Comparison of ENCODE assay signal across 8 cellular contexts in genomic region chr6:26205625-26206574, GRCh38.
DNase-seq lines count a peak whose midpoint lies in the region; ATAC-seq and TF ChIP-seq lines count a peak whose summit lies in the region.

No MANE protein-coding gene starts in this region.

- no peaks in the 10 kb centered on the region for H3K9me2 ChIP-seq in OCI-LY1 (ENCODE audit: low read depth, low read length)

- H3K4me3 Mint-ChIP-seq in HFFc6: no peak overlapping the region
- no peak overlapping the region for H3K4me3 Mint-ChIP-seq in activated naive CD8-positive, alpha-beta T cell treated with anti-CD3 and anti-CD28 coated beads, Interleukin-2, amount 50 U/mL, for 24 hours

- peak overlapping the region; percentile 62 for H2AK5ac ChIP-seq in mesenchymal stem cell (ENCODE audit: low read length, severe bottlenecking)

- H2AFZ ChIP-seq in OCI-LY1 (ENCODE audit: low read length) (no peak overlapping the region), mesenchymal stem cell (ENCODE audit: low read depth, low read length) (no peak overlapping the region)

- H3K27ac ChIP-seq in OCI-LY1 (ENCODE audit: low read depth, low read length, poor library complexity, severe bottlenecking) (peak overlapping the region; percentile 99), mesenchymal stem cell (ENCODE audit: low read length, poor library complexity, severe bottlenecking) (peak overlapping the region; percentile 94)
- H3K27ac ChIP-seq in effector memory CD4-positive, alpha-beta T cell (ENCODE audit: insufficient read depth, low read length, poor library complexity, severe bottlenecking): peak overlapping the region; percentile 88

- H3K36me3 ChIP-seq in OCI-LY1 (ENCODE audit: insufficient read depth, low read length) (no peaks in the 10 kb centered on the region), mesenchymal stem cell (ENCODE audit: control insufficient read depth in 1 of 2, insufficient read depth in 2 of 2, low read depth in 1 of 2, low read length in 2 of 2) (no peaks in the 10 kb centered on the region)
- H3K36me3 ChIP-seq in effector memory CD4-positive, alpha-beta T cell (ENCODE audit: control insufficient read depth, insufficient read depth, low read length): no peaks in the 10 kb centered on the region

- TF ChIP-seq CTCF in HFFc6 (IDR thresholded peaks at IDR 0.05) (no peak), OCI-LY1 (IDR thresholded peaks at IDR 0.05; ENCODE audit: low read length) (no peak)

- H3K4me3 ChIP-seq in OCI-LY1 (ENCODE audit: low read depth, low read length, poor library complexity, severe bottlenecking) (peak overlapping the region; percentile 72), mesenchymal stem cell (ENCODE audit: insufficient read depth in 1 of 2, low read depth in 1 of 2, low read length in 2 of 2) (peak overlapping the region; percentile 48 to 85)
- H3K4me3 ChIP-seq in effector memory CD4-positive, alpha-beta T cell (ENCODE audit: insufficient read depth, low read depth, low read length, poor library complexity, severe bottlenecking): peak overlapping the region; percentile 55

- H3K79me2 ChIP-seq in OCI-LY1 (ENCODE audit: insufficient read depth, low read length): no peaks in the 10 kb centered on the region

- H2BK120ac ChIP-seq in mesenchymal stem cell (ENCODE audit: low read depth, low read length): peak overlapping the region; percentile 34

- H3K27me3 ChIP-seq in OCI-LY1 (ENCODE audit: insufficient read depth, low read length) (no peaks in the 10 kb centered on the region), mesenchymal stem cell (ENCODE audit: control insufficient read depth in 1 of 2, insufficient read depth in 1 of 2, low read length in 2 of 2) (peaks cover 0 to 26% of the 10 kb centered on the region in 2 experiments)
- H3K27me3 ChIP-seq in effector memory CD4-positive, alpha-beta T cell (replicated peaks; ENCODE audit: control insufficient read depth, insufficient read depth, low read length, poor library complexity, severe bottlenecking): no peaks in the 10 kb centered on the region

- H3K27me3 Mint-ChIP-seq in HFFc6 (ENCODE audit: insufficient read depth): peaks cover 12% of the 10 kb centered on the region
- no peaks in the 10 kb centered on the region for H3K27me3 Mint-ChIP-seq in activated naive CD8-positive, alpha-beta T cell treated with anti-CD3 and anti-CD28 coated beads, Interleukin-2, amount 50 U/mL, for 24 hours

- H3K4me2 ChIP-seq in OCI-LY1 (ENCODE audit: low read length): peak overlapping the region; percentile 92
- peak overlapping the region; percentile 93 for H3K4me2 ChIP-seq in mesenchymal stem cell (ENCODE audit: low read length, poor library complexity, severe bottlenecking)

- H3K27ac Mint-ChIP-seq in HFFc6: no peak overlapping the region
- H3K27ac Mint-ChIP-seq in activated naive CD8-positive, alpha-beta T cell treated with anti-CD3 and anti-CD28 coated beads, Interleukin-2, amount 50 U/mL, for 24 hours: no peak overlapping the region

- peaks cover 19% of the 10 kb centered on the region for H3K4me1 Mint-ChIP-seq in HFFc6 (ENCODE audit: low read depth)
- peaks cover 23% of the 10 kb centered on the region for H3K4me1 Mint-ChIP-seq in activated naive CD8-positive, alpha-beta T cell treated with anti-CD3 and anti-CD28 coated beads, Interleukin-2, amount 50 U/mL, for 24 hours

- peak overlapping the region; percentile 70 for H2BK5ac ChIP-seq in mesenchymal stem cell (ENCODE audit: low read depth, low read length, poor library complexity, severe bottlenecking)

- peaks cover 16% of the 10 kb centered on the region; the same call in 1 of the 2 replicates for H3F3A ChIP-seq in OCI-LY1 (ENCODE audit: insufficient read depth, low read length)

- no peaks in the 10 kb centered on the region; the same call in 1 of the 2 replicates for H3K36me3 Mint-ChIP-seq in HFFc6 (ENCODE audit: low read depth)
- peaks cover 5% of the 10 kb centered on the region for H3K36me3 Mint-ChIP-seq in activated naive CD8-positive, alpha-beta T cell treated with anti-CD3 and anti-CD28 coated beads, Interleukin-2, amount 50 U/mL, for 24 hours (ENCODE audit: low read depth)

- WGBS in mesenchymal stem cell: 7% methylated on average over 12 of the region's 18 CpGs

- peak overlapping the region; percentile 69 for H2BK15ac ChIP-seq in mesenchymal stem cell (ENCODE audit: low read depth, poor library complexity, severe bottlenecking)

- H4K20me1 ChIP-seq in OCI-LY1 (ENCODE audit: insufficient read depth, low read length): no peaks in the 10 kb centered on the region

- no peaks in the 10 kb centered on the region for H3K9me3 ChIP-seq in OCI-LY1 (ENCODE audit: low read length)
- H3K9me3 ChIP-seq in effector memory CD4-positive, alpha-beta T cell (ENCODE audit: control insufficient read depth, low read length): no peaks in the 10 kb centered on the region
- no peaks in the 10 kb centered on the region for H3K9me3 ChIP-seq in mesenchymal stem cell (ENCODE audit: control insufficient read depth, low read length)

- peak overlapping the region; percentile 86 for H4K8ac ChIP-seq in mesenchymal stem cell (ENCODE audit: low read length)

- peak overlapping the region; percentile 92 for H4K91ac ChIP-seq in mesenchymal stem cell (ENCODE audit: low read length)

- peak overlapping the region; percentile 81 for H3K9ac ChIP-seq in OCI-LY1 (ENCODE audit: low read length)
- H3K9ac ChIP-seq in mesenchymal stem cell (ENCODE audit: low read length): peak overlapping the region; percentile 93

- ATAC-seq in GM19455 (IDR thresholded peaks at IDR 0.05; ENCODE audit: unreplicated experiment): no peak
- ATAC-seq in activated naive CD8-positive, alpha-beta T cell treated with anti-CD3 and anti-CD28 coated beads, Interleukin-2, amount 50 U/mL, for 24 hours: no peak

- peak overlapping the region; percentile 73 to 78 for H3K18ac ChIP-seq in mesenchymal stem cell (ENCODE audit: low read depth in 1 of 2, low read length in 2 of 2)

- peak overlapping the region; percentile 81 to 94 for H3K4ac ChIP-seq in mesenchymal stem cell (ENCODE audit: low read depth in 1 of 2, low read length in 2 of 2)

- H3K4me1 ChIP-seq in OCI-LY1 (ENCODE audit: insufficient read depth, low read length, severe bottlenecking) (peaks cover 62% of the 10 kb centered on the region), mesenchymal stem cell (ENCODE audit: control insufficient read depth, insufficient read depth, low read depth, low read length) (peaks cover 4% of the 10 kb centered on the region)
- peaks cover 15% of the 10 kb centered on the region for H3K4me1 ChIP-seq in effector memory CD4-positive, alpha-beta T cell (ENCODE audit: control insufficient read depth, insufficient read depth, low read length, poor library complexity, severe bottlenecking)

- peaks cover 7% of the 10 kb centered on the region for H3K79me1 ChIP-seq in mesenchymal stem cell (replicated peaks; ENCODE audit: low read length, poor library complexity, severe bottlenecking)

- DNase-seq in CD1c-positive myeloid dendritic cell (ENCODE audit: extremely low spot score) (peak; percentile 85), HFFc6 (peak; percentile 82), mesenchymal stem cell (peak; percentile 93)
- DNase-seq in effector memory CD4-positive, alpha-beta T cell: no peak
- no peak for DNase-seq in effector CD8-positive, alpha-beta T cell (lab: John Stamatoyannopoulos, UW)
- no peak for DNase-seq in activated naive CD8-positive, alpha-beta T cell treated with anti-CD3 and anti-CD28 coated beads, Interleukin-2, amount 50 U/mL, for 24 hours

- H3K14ac ChIP-seq in mesenchymal stem cell (ENCODE audit: low read length in 2 of 2): peak overlapping the region in 1 of 2 experiments; percentile 46

- no peak overlapping the region for H3K23ac ChIP-seq in mesenchymal stem cell (ENCODE audit: low read length in 2 of 2)

- peaks cover 5% of the 10 kb centered on the region; the same call in 1 of the 2 replicates for H3K9me3 Mint-ChIP-seq in HFFc6
- peaks cover 3% of the 10 kb centered on the region for H3K9me3 Mint-ChIP-seq in activated naive CD8-positive, alpha-beta T cell treated with anti-CD3 and anti-CD28 coated beads, Interleukin-2, amount 50 U/mL, for 24 hours

- peak overlapping the region in 1 of 2 experiments; percentile 91 for H2BK12ac ChIP-seq in mesenchymal stem cell (ENCODE audit: low read length in 2 of 2)

Comparison
In these comparisons a context has a peak if more than half of its experiments do, and no peak if none do; other contexts are left out.
1. DNase-seq: peak in CD1c-positive myeloid dendritic cell (single experiment), HFFc6 (single experiment) and mesenchymal stem cell (single experiment); none in effector memory CD4-positive, alpha-beta T cell (0 of 3), effector CD8-positive, alpha-beta T cell (single experiment) and activated naive CD8-positive, alpha-beta T cell treated with anti-CD3 and anti-CD28 coated beads, Interleukin-2, amount 50 U/mL, for 24 hours (single experiment).
2. Peak in every context shown above with its lines, with median percentiles within 50 percentile points of each other: H3K27ac ChIP-seq and H3K4me3 ChIP-seq.